Comparison of ENCODE assay signal across 11 cellular contexts in genomic region chr22:30392661-30393321, GRCh38. TPM values are rescaled to one million over a fixed set of nuclear protein-coding genes. Genes with fewer than 3 reads are reported as not detected.
DNase-seq lines count a peak whose midpoint lies in the region; ATAC-seq and TF ChIP-seq lines count a peak whose summit lies in the region.
"Had no signal": no experiment of that assay in that cellular context is flagged by ENCODE, and none has a peak within 500 bp of the region (broad histone marks: within the 10 kb centered on the region; RNA-seq: fewer than 3 reads in every experiment).

No MANE protein-coding gene starts in this region.

- CTCF ChIA-PET in GM10248 (lab: Yijun Ruan, JAX): interaction anchor here (0.7 to 14.0 kb wide), 11 partner anchors 10 to 137 kb away, joined by 3 to 307 read pairs (median 22); partner anchors contain the start of genes CASTOR1 and MTFP1
- CTCF ChIA-PET in activated CD8-positive, alpha-beta T cell treated with anti-CD3 and anti-CD28 coated beads, Interleukin-2, amount 10 ng/mL, durations not matched to agents 7 days and 5 days (lab: Charles Lee): interaction anchor here (0.7 to 17.8 kb wide), 17 partner anchors 9 to 362 kb away, joined by 3 to 346 read pairs (median 5); partner anchors contain the start of genes CASTOR1, CCDC157, MTFP1 and SF3A1

- no peaks in the 10 kb centered on the region for H3K36me3 ChIP-seq in left ventricle myocardium inferior
- H3K36me3 ChIP-seq in heart right ventricle: no peaks in the 10 kb centered on the region

- no peaks in the 10 kb centered on the region for H3K36me3 Mint-ChIP-seq in HFFc6 (ENCODE audit: low read depth)
- H3K36me3 Mint-ChIP-seq in activated CD8-positive, alpha-beta T cell treated with anti-CD3 and anti-CD28 coated beads, Interleukin-2, amount 10 ng/mL, durations not matched to agents 7 days and 5 days (ENCODE audit: low read depth): no peaks in the 10 kb centered on the region
- H3K36me3 Mint-ChIP-seq in naive thymus-derived CD8-positive, alpha-beta T cell: no peaks in the 10 kb centered on the region

- no peaks in the 10 kb centered on the region for H3K9me3 Mint-ChIP-seq in HFFc6
- H3K9me3 Mint-ChIP-seq in activated CD8-positive, alpha-beta T cell treated with anti-CD3 and anti-CD28 coated beads, Interleukin-2, amount 10 ng/mL, durations not matched to agents 7 days and 5 days (ENCODE audit: insufficient read depth): no peaks in the 10 kb centered on the region
- H3K9me3 Mint-ChIP-seq in naive thymus-derived CD8-positive, alpha-beta T cell: no peaks in the 10 kb centered on the region

- H3K27me3 ChIP-seq in left ventricle myocardium inferior (ENCODE audit: low read depth): peaks cover 55% of the 10 kb centered on the region
- H3K27me3 ChIP-seq in heart right ventricle: peaks cover 0 to 48% (median 28%) of the 10 kb centered on the region in 7 donors

- WGBS in heart right ventricle, 2 donors: 70 to 74% methylated on average over 9 of the region's 9 CpGs

- H3K4me1 ChIP-seq in left ventricle myocardium inferior (peaks cover 17% of the 10 kb centered on the region), heart right ventricle (peaks cover 0 to 18% (median 14%) of the 10 kb centered on the region in 9 donors)

- no peak for ATAC-seq in activated CD8-positive, alpha-beta T cell treated with anti-CD3 and anti-CD28 coated beads, Interleukin-2, amount 10 ng/mL, durations not matched to agents 7 days and 5 days
- no peak for ATAC-seq in naive thymus-derived CD8-positive, alpha-beta T cell
- no peak for ATAC-seq in heart right ventricle

- H3K9me3 ChIP-seq in left ventricle myocardium inferior (replicated peaks): no peaks in the 10 kb centered on the region
- no peaks in the 10 kb centered on the region for H3K9me3 ChIP-seq in heart right ventricle

- H3K4me1 Mint-ChIP-seq in HFFc6 (ENCODE audit: low read depth): peaks cover 32% of the 10 kb centered on the region
- peaks cover 54% of the 10 kb centered on the region for H3K4me1 Mint-ChIP-seq in activated CD8-positive, alpha-beta T cell treated with anti-CD3 and anti-CD28 coated beads, Interleukin-2, amount 10 ng/mL, durations not matched to agents 7 days and 5 days (ENCODE audit: low read depth)
- H3K4me1 Mint-ChIP-seq in naive thymus-derived CD8-positive, alpha-beta T cell: peaks cover 19 to 53% (median 48%) of the 10 kb centered on the region in 4 donors

- DNase-seq in GM10248 (ENCODE audit: extremely low spot score) (peak; percentile 62), HFFc6 (no peak), left ventricle myocardium inferior (no peak), heart right ventricle (no peak), NCI-H510A treated with DMSO at 0.1 percent for 48 hours (lab: John Stamatoyannopoulos, UW) (no peak)
- DNase-seq in activated CD8-positive, alpha-beta T cell treated with anti-CD3 and anti-CD28 coated beads, Interleukin-2, amount 10 ng/mL, durations not matched to agents 7 days and 5 days: peak; percentile 47
- peak in 2 of 10 donors; percentile 27 to 34 for DNase-seq in naive thymus-derived CD8-positive, alpha-beta T cell
- DNase-seq: activated CD4-positive, CD25-positive, alpha-beta regulatory T cell; activated naive CD4-positive, alpha-beta T cell; glutamatergic neuron had no signal

- TF ChIP-seq CTCF in GM10248 (IDR thresholded peaks at IDR 0.05; ENCODE audit: control extremely low read depth, extremely low read depth, low read depth, missing control alignments) (no peak), HFFc6 (IDR thresholded peaks at IDR 0.05) (no peak), left ventricle myocardium inferior (IDR thresholded peaks at IDR 0.05; ENCODE audit: borderline replicate concordance) (no peak), heart right ventricle (IDR thresholded peaks at IDR 0.05) (no peak)

- peak overlapping the region; percentile 18; the same call in 1 of the 2 replicates for H3K27ac Mint-ChIP-seq in HFFc6
- peak overlapping the region; percentile 86 for H3K27ac Mint-ChIP-seq in activated CD8-positive, alpha-beta T cell treated with anti-CD3 and anti-CD28 coated beads, Interleukin-2, amount 10 ng/mL, durations not matched to agents 7 days and 5 days
- H3K27ac Mint-ChIP-seq in naive thymus-derived CD8-positive, alpha-beta T cell: peak overlapping the region in 9 of 10 donors; percentile 78 to 99 (median 90)

- POLR2A ChIA-PET in GM10248 (lab: Yijun Ruan, JAX): no interaction called here
- POLR2A ChIA-PET in activated CD8-positive, alpha-beta T cell treated with anti-CD3 and anti-CD28 coated beads, Interleukin-2, amount 10 ng/mL, durations not matched to agents 7 days and 5 days (lab: Charles Lee): interaction anchor here (0.7 to 2.8 kb wide), 4 partner anchors 30 to 179 kb away, joined by 4 to 18 read pairs (median 4); partner anchors contain the start of gene MTFP1
- POLR2A ChIA-PET in naive thymus-derived CD8-positive, alpha-beta T cell (lab: Charles Lee): interaction anchor here (0.7 to 14.3 kb wide), 7 partner anchors 31 to 104 kb away, joined by 3 to 198 read pairs (median 5); partner anchors contain the start of genes CASTOR1 and MTFP1

- intact Hi-C loops in left ventricle myocardium inferior (cut with micrococcal nuclease): no loop called here
- intact Hi-C loops in heart right ventricle (cut with DNase I): loop anchor here in 5 of 10 donors (5.0 to 10.0 kb wide), 6 partner anchors 90 to 362 kb away; no protein-coding TSS in a partner anchor

- H3K4me3 ChIP-seq in left ventricle myocardium inferior (no peak overlapping the region), heart right ventricle (no peak overlapping the region)
- H3K4me3 ChIP-seq: coronary artery had no signal

- no peak overlapping the region for H3K27ac ChIP-seq in left ventricle myocardium inferior (replicated peaks)
- H3K27ac ChIP-seq in heart right ventricle: no peak overlapping the region
- H3K27ac ChIP-seq: coronary artery had no signal

- peaks cover 2% of the 10 kb centered on the region; the same call in 1 of the 2 replicates for H3K27me3 Mint-ChIP-seq in HFFc6 (ENCODE audit: insufficient read depth)
- H3K27me3 Mint-ChIP-seq in activated CD8-positive, alpha-beta T cell treated with anti-CD3 and anti-CD28 coated beads, Interleukin-2, amount 10 ng/mL, durations not matched to agents 7 days and 5 days (ENCODE audit: low read depth): no peaks in the 10 kb centered on the region
- peaks cover 0 to 2% (median 0%) of the 10 kb centered on the region in 5 donors for H3K27me3 Mint-ChIP-seq in naive thymus-derived CD8-positive, alpha-beta T cell

- no peak overlapping the region for H3K4me3 Mint-ChIP-seq in HFFc6
- peak overlapping the region; percentile 45 for H3K4me3 Mint-ChIP-seq in activated CD8-positive, alpha-beta T cell treated with anti-CD3 and anti-CD28 coated beads, Interleukin-2, amount 10 ng/mL, durations not matched to agents 7 days and 5 days
- H3K4me3 Mint-ChIP-seq in naive thymus-derived CD8-positive, alpha-beta T cell: peak overlapping the region in 8 of 10 donors; percentile 1 to 74 (median 42)

RNA-seq across cellular contexts. Expression of gene SEC14L2, which starts 4.0 kb away (rescaled TPM):
- 10 to 100 TPM; 18.4 to 24.0 (median 22.8) TPM for total RNA-seq in HFFc6 (2021; fragmentation: NEBNext Ultra II Directional; extraction: Animal tissue kit (Norgen Biotek cat#: 25700))
- 10 to 100 TPM in 1 of 2 experiments, 1 to 10 TPM in 1; 9.7 to 13.1 TPM for total RNA-seq in activated CD8-positive, alpha-beta T cell treated with anti-CD3 and anti-CD28 coated beads, Interleukin-2, amount 10 ng/mL, durations not matched to agents 7 days and 5 days
- total RNA-seq in naive thymus-derived CD8-positive, alpha-beta T cell: 10 to 100 TPM; 17.8 to 19.9 TPM
- 10 to 100 TPM; 16.8 to 25.9 (median 22.5) TPM for polyA plus RNA-seq in naive thymus-derived CD8-positive, alpha-beta T cell
- total RNA-seq in left ventricle myocardium inferior (1.2 TPM), heart right ventricle (1 to 10 TPM in 2 of 10 donors, under 1 TPM in 8; 0.21 to 3.7 (median 0.78) TPM)
- 1 to 10 TPM in 1 of 2 donors, under 1 TPM in 1; 0.80 to 7.6 TPM for polyA plus RNA-seq in heart right ventricle

RNA-seq across cellular contexts. Expression of gene RNF215, which starts 5.6 kb away (rescaled TPM):
- total RNA-seq in HFFc6 (2021; fragmentation: NEBNext Ultra II Directional; extraction: Animal tissue kit (Norgen Biotek cat#: 25700)): 10 to 100 TPM; 12.7 to 18.9 (median 15.3) TPM
- total RNA-seq in activated CD8-positive, alpha-beta T cell treated with anti-CD3 and anti-CD28 coated beads, Interleukin-2, amount 10 ng/mL, durations not matched to agents 7 days and 5 days: 10 to 100 TPM; 12.0 to 14.6 TPM
- total RNA-seq in naive thymus-derived CD8-positive, alpha-beta T cell: 1 to 10 TPM; 5.6 to 6.2 TPM
- under 1 TPM; 0.14 to 0.44 (median 0.39) TPM for polyA plus RNA-seq in naive thymus-derived CD8-positive, alpha-beta T cell
- total RNA-seq in left ventricle myocardium inferior (4.9 TPM), heart right ventricle (10 to 100 TPM in 1 of 10 donors, 1 to 10 TPM in 9; 3.4 to 10.5 (median 6.0) TPM)
- 1 to 10 TPM; 4.9 to 7.2 TPM for polyA plus RNA-seq in heart right ventricle

RNA-seq across cellular contexts. Expression of gene MTFP1, which starts 32.8 kb away (rescaled TPM):
- 1 to 10 TPM; 1.7 to 5.7 (median 4.1) TPM for total RNA-seq in HFFc6 (2021; fragmentation: NEBNext Ultra II Directional; extraction: Animal tissue kit (Norgen Biotek cat#: 25700))
- total RNA-seq in activated CD8-positive, alpha-beta T cell treated with anti-CD3 and anti-CD28 coated beads, Interleukin-2, amount 10 ng/mL, durations not matched to agents 7 days and 5 days: 10 to 100 TPM; 67.4 to 68.0 TPM
- total RNA-seq in naive thymus-derived CD8-positive, alpha-beta T cell: 10 to 100 TPM; 15.8 to 18.0 TPM
- 10 to 100 TPM; 42.3 to 53.5 (median 50.0) TPM for polyA plus RNA-seq in naive thymus-derived CD8-positive, alpha-beta T cell
- total RNA-seq in left ventricle myocardium inferior (19.7 TPM), heart right ventricle (10 to 100 TPM in 7 of 10 donors, 1 to 10 TPM in 3; 5.9 to 31.0 (median 13.2) TPM)
- polyA plus RNA-seq in heart right ventricle: 100 to 1,000 TPM in 1 of 2 donors, 10 to 100 TPM in 1; 50.8 to 132 TPM

RNA-seq across cellular contexts. Expression of gene CCDC157, which starts 36.0 kb away (rescaled TPM):
- 1 to 10 TPM; 1.4 to 1.6 (median 1.5) TPM for total RNA-seq in HFFc6 (2021; fragmentation: NEBNext Ultra II Directional; extraction: Animal tissue kit (Norgen Biotek cat#: 25700))
- total RNA-seq in activated CD8-positive, alpha-beta T cell treated with anti-CD3 and anti-CD28 coated beads, Interleukin-2, amount 10 ng/mL, durations not matched to agents 7 days and 5 days: 1 to 10 TPM; 4.3 to 5.0 TPM
- 1 to 10 TPM; 2.8 to 4.1 TPM for total RNA-seq in naive thymus-derived CD8-positive, alpha-beta T cell
- polyA plus RNA-seq in naive thymus-derived CD8-positive, alpha-beta T cell: 1 to 10 TPM in 2 of 3 donors, under 1 TPM in 1; 0.66 to 2.5 (median 1.1) TPM
- total RNA-seq in left ventricle myocardium inferior (0.58 TPM), heart right ventricle (1 to 10 TPM in 3 of 10 donors, under 1 TPM in 7; 0.11 to 1.2 (median 0.85) TPM)
- polyA plus RNA-seq in heart right ventricle: 1 to 10 TPM in 1 of 2 donors, under 1 TPM in 1; 0.88 to 1.2 TPM

RNA-seq across cellular contexts. Expression of gene SF3A1, which starts 36.1 kb away (rescaled TPM):
- 100 to 1,000 TPM; 166 to 197 (median 181) TPM for total RNA-seq in HFFc6 (2021; fragmentation: NEBNext Ultra II Directional; extraction: Animal tissue kit (Norgen Biotek cat#: 25700))
- total RNA-seq in activated CD8-positive, alpha-beta T cell treated with anti-CD3 and anti-CD28 coated beads, Interleukin-2, amount 10 ng/mL, durations not matched to agents 7 days and 5 days: 100 to 1,000 TPM; 211 to 246 TPM
- total RNA-seq in naive thymus-derived CD8-positive, alpha-beta T cell: 100 to 1,000 TPM; 313 to 314 TPM
- 100 to 1,000 TPM in 1 of 3 donors, 10 to 100 TPM in 2; 66.5 to 119 (median 99.8) TPM for polyA plus RNA-seq in naive thymus-derived CD8-positive, alpha-beta T cell
- total RNA-seq in left ventricle myocardium inferior (89.2 TPM), heart right ventricle (100 to 1,000 TPM in 6 of 10 donors, 10 to 100 TPM in 4; 84.4 to 132 (median 111) TPM)
- polyA plus RNA-seq in heart right ventricle: 10 to 100 TPM; 13.2 to 16.0 TPM

Comparison
In these comparisons a context has a peak if more than half of its experiments do, and no peak if none do; other contexts are left out.
1. DNase-seq: peak in GM10248 (single experiment) and activated CD8-positive, alpha-beta T cell treated with anti-CD3 and anti-CD28 coated beads, Interleukin-2, amount 10 ng/mL, durations not matched to agents 7 days and 5 days (single experiment); none in HFFc6 (single experiment), left ventricle myocardium inferior (single experiment), heart right ventricle (0 of 2) and NCI-H510A treated with DMSO at 0.1 percent for 48 hours (single experiment).
2. H3K27ac Mint-ChIP-seq: peak in every context shown above with its lines; median percentile 90 in naive thymus-derived CD8-positive, alpha-beta T cell; 86 in activated CD8-positive, alpha-beta T cell treated with anti-CD3 and anti-CD28 coated beads, Interleukin-2, amount 10 ng/mL, durations not matched to agents 7 days and 5 days; 18 in HFFc6.